8 cellular contexts compared by ENCODE assay signal in the genomic region with DNA sequence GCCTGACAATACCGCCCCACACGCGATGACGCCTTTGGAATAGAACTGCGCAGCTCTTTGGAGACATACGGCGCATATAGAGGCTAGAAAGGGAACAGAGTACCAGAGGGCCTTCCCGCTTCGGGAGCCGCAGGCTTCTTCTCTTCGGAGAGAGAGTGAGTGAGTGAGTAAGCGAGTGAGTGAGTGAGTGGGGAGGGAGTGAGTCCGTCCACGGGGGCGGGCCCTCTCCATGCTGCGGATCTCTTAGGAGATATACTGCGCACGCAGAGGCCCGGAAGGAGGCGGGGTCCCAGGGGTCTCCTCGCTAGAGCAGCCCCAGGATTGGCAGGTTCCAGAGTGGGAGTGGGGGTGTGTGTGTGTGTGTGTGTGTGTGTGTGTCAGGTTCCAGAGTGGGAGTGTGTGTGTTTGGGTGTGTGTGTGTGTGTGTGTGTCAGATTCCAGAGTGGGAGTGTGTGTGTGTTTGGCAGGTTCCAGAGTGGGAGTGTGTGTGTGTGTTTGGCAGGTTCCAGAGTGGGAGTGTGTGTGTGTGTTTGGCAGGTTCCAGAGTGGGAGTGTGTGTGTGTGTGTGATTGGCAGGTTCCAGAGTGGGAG.
A peak's percentile ranks its signal among the peaks of the same experiment; 100 is the strongest.
DNase-seq lines count a peak whose midpoint lies in the region; ATAC-seq and TF ChIP-seq lines count a peak whose summit lies in the region.

No MANE protein-coding gene starts in this region.

- no peaks in the 10 kb centered on the region for H3K27me3 ChIP-seq in AG04450 (ENCODE audit: control insufficient read depth, insufficient read depth, low read length)
- no peaks in the 10 kb centered on the region for H3K27me3 ChIP-seq in right lobe of liver

- peaks cover 24% of the 10 kb centered on the region for H3K4me1 Mint-ChIP-seq in activated CD8-positive, alpha-beta T cell treated with anti-CD3 and anti-CD28 coated beads for 36 hours (ENCODE audit: low read depth)

- H3K9me3 Mint-ChIP-seq in activated CD8-positive, alpha-beta T cell treated with anti-CD3 and anti-CD28 coated beads for 36 hours, result no peaks in the 10 kb centered on the region

- no peaks in the 10 kb centered on the region for H3K36me3 Mint-ChIP-seq in activated CD8-positive, alpha-beta T cell treated with anti-CD3 and anti-CD28 coated beads for 36 hours (ENCODE audit: low read depth)

- H3K9me3 ChIP-seq in AG04450 (ENCODE audit: control insufficient read depth, insufficient read depth, low read length), result peaks cover 3% of the 10 kb centered on the region; the same call in 1 of the 2 replicates
- no peaks in the 10 kb centered on the region for H3K9me3 ChIP-seq in right lobe of liver

- no peaks in the 10 kb centered on the region for H3K36me3 ChIP-seq in right lobe of liver

- WGBS in right lobe of liver (ENCODE audit: insufficient coverage, low coverage, low lambda C conversion rate, missing lambda C conversion rate), result 0% methylated on average over 19 of the region's 21 CpGs

- TF ChIP-seq CTCF in AG04450 (IDR thresholded peaks at IDR 0.05; ENCODE audit: low read depth, low read length) (no peak), right lobe of liver (IDR thresholded peaks at IDR 0.05) (no peak)
- TF ChIP-seq CTCF in activated CD8-positive, alpha-beta T cell treated with anti-CD3 and anti-CD28 coated beads for 36 hours (IDR thresholded peaks at IDR 0.05), result no peak

- H3K27me3 Mint-ChIP-seq in activated CD8-positive, alpha-beta T cell treated with anti-CD3 and anti-CD28 coated beads for 36 hours, result peaks cover 32% of the 10 kb centered on the region

- POLR2A ChIA-PET in AG04450 (lab: Yijun Ruan, JAX), result interaction anchor here (0.6 to 0.8 kb wide), 2 partner anchors 97 to 98 kb away, joined by 3 read pairs; partner anchors contain the start of gene INSR
- POLR2A ChIA-PET in activated CD8-positive, alpha-beta T cell treated with anti-CD3 and anti-CD28 coated beads for 36 hours (lab: Charles Lee), result no interaction called here

- peak overlapping the region; percentile 96 for H3K27ac Mint-ChIP-seq in activated CD8-positive, alpha-beta T cell treated with anti-CD3 and anti-CD28 coated beads for 36 hours

- peak overlapping the region; percentile 53 for H3K4me3 ChIP-seq in AG04450 (ENCODE audit: low read depth, low read length)
- H3K4me3 ChIP-seq in right lobe of liver, result peak overlapping the region in 2 of 3 donors; percentile 32 to 44

- ATAC-seq in GM18909 (IDR thresholded peaks at IDR 0.05; ENCODE audit: poor library complexity, unreplicated experiment), result peak; percentile 59
- ATAC-seq in HG03175 (IDR thresholded peaks at IDR 0.05; ENCODE audit: unreplicated experiment), result peak; percentile 58
- peak; percentile 70 for ATAC-seq in activated CD8-positive, alpha-beta T cell treated with anti-CD3 and anti-CD28 coated beads for 36 hours
- peak; percentile 67 to 77 (median 75) for ATAC-seq in right lobe of liver

- CTCF ChIA-PET in AG04450 (lab: Charles Lee), result no interaction called here
- CTCF ChIA-PET in activated CD8-positive, alpha-beta T cell treated with anti-CD3 and anti-CD28 coated beads for 36 hours (lab: Charles Lee), result no interaction called here

- DNase-seq in AG04450 (ENCODE audit: low read depth, low spot score), result peak; percentile 73
- peak; percentile 43 for DNase-seq in NCI-H526 treated with DMSO at 0.1 percent for 48 hours (lab: John Stamatoyannopoulos, UW)
- peak; percentile 97 for DNase-seq in activated CD8-positive, alpha-beta T cell treated with anti-CD3 and anti-CD28 coated beads for 36 hours
- DNase-seq in ecto neural progenitor cell (ENCODE audit: low spot score), result peak; percentile 90
- peak; percentile 86 to 92 (median 89) for DNase-seq in right lobe of liver
- DNase-seq in stimulated activated CD4-positive, alpha-beta T cell treated with anti-CD3 and anti-CD28 coated beads, Interleukin-2, amount 100 ng/mL, for 48 hours, result peak; percentile 82 to 84

- intact Hi-C loops in activated CD8-positive, alpha-beta T cell treated with anti-CD3 and anti-CD28 coated beads for 36 hours (cut with micrococcal nuclease), result no loop called here
- intact Hi-C loops in right lobe of liver (cut with DNase I), result loop anchor here in 1 of 2 donors (10.0 kb wide), 1 partner anchor 98 kb away; the partner anchor contains the start of gene INSR

- H3K27ac ChIP-seq in AG04450 (ENCODE audit: low read depth, low read length) (peak overlapping the region; percentile 52), right lobe of liver (peak overlapping the region; percentile 67 to 96 (median 91))

- peaks cover 6 to 31% (median 21%) of the 10 kb centered on the region in 4 donors for H3K4me1 ChIP-seq in right lobe of liver

- peak overlapping the region; percentile 82 for H3K4me3 Mint-ChIP-seq in activated CD8-positive, alpha-beta T cell treated with anti-CD3 and anti-CD28 coated beads for 36 hours

- TF ChIP-seq POLR2A in right lobe of liver (IDR thresholded peaks at IDR 0.05), result peak; percentile 23

Comparison
In these comparisons a context has a peak if more than half of its experiments do, and no peak if none do; other contexts are left out.
1. Peak in every context shown above with its lines: DNase-seq, ATAC-seq, H3K4me3 ChIP-seq and H3K27ac ChIP-seq.
2. DNase-seq: peak in every context shown above with its lines; median percentile 97 in activated CD8-positive, alpha-beta T cell treated with anti-CD3 and anti-CD28 coated beads for 36 hours; 90 in ecto neural progenitor cell; 89 in right lobe of liver; 83 in stimulated activated CD4-positive, alpha-beta T cell treated with anti-CD3 and anti-CD28 coated beads, Interleukin-2, amount 100 ng/mL, for 48 hours; 73 in AG04450; 43 in NCI-H526 treated with DMSO at 0.1 percent for 48 hours.